15 cellular contexts compared by ENCODE assay signal in the genomic region with DNA sequence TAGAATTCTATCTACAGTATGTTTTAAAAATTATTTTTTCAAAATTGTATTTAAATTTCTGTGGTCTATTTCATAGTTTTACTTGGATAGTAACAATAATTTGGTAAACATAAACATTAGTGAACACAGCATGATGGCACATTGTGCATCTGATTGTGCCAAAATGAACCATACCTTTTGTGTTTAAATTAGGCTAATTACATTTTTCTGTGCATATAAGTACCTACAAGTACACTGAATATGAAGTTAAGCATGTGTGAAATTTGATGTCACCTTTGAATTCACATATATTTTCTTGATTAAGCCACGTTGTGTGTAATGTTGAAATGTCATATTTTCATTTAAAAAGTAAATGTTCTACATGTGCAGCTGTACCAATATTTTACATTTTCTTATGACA.
"Had no signal": no experiment of that assay in that cellular context is flagged by ENCODE, and none has a peak within 500 bp of the region (broad histone marks: within the 10 kb centered on the region; RNA-seq: fewer than 3 reads in every experiment).

No MANE protein-coding gene starts in this region.

- H3K9me3 ChIP-seq: gastroesophageal sphincter, right lobe of liver, suprapubic skin had no signal

- DNase-seq: activated CD4-positive, CD25-positive, alpha-beta regulatory T cell treated with anti-CD3 and anti-CD28 coated beads, Interleukin-2, amount 50 U/mL, for 72 hours; activated naive CD8-positive, alpha-beta T cell treated with anti-CD3 and anti-CD28 coated beads, Interleukin-2, amount 10 ng/mL, durations not matched to agents 7 days and 5 days; dermis blood vessel endothelial cell; right lobe of liver; stimulated activated CD4-positive, alpha-beta T cell treated with anti-CD3 and anti-CD28 coated beads, Interleukin-4, amount 100 ng/mL, for 4 hours; stimulated activated CD8-positive, alpha-beta memory T cell treated with anti-CD3 and anti-CD28 coated beads, Interleukin-4, amount 100 ng/mL, for 48 hours; stimulated activated naive CD4-positive, alpha-beta T cell treated with Interleukin-2 at 50 U/mL for 16 hours; T-helper 1 cell; T1000; trophoblast cell had no signal

- H3K36me3 Mint-ChIP-seq: natural killer cell treated with Interleukin-12 subunit alpha and Interleukin-12 subunit beta and Interleukin-15 and Interleukin-18, amount 100 ng/mL, for 72 hours had no signal

- H3K9me3 Mint-ChIP-seq: activated naive CD8-positive, alpha-beta T cell treated with anti-CD3 and anti-CD28 coated beads, Interleukin-2, amount 10 ng/mL, durations not matched to agents 7 days and 5 days; activated T-helper 1 cell treated with anti-CD3 and anti-CD28 coated beads, Interleukin-12 subunit alpha, Interleukin-12 subunit beta, Interleukin-2, Interleukin-4 antibody, amounts not matched to agents 30 ng/mL and 10 ng/mL and 1 ng/mL, durations not matched to agents 14 hours and 24 hours and 36 hours; endodermal cell; natural killer cell treated with Interleukin-12 subunit alpha and Interleukin-12 subunit beta and Interleukin-15 and Interleukin-18, amount 100 ng/mL, for 72 hours had no signal

- H3K27me3 Mint-ChIP-seq: activated naive CD8-positive, alpha-beta T cell treated with anti-CD3 and anti-CD28 coated beads, Interleukin-2, amount 10 ng/mL, durations not matched to agents 7 days and 5 days; natural killer cell treated with Interleukin-12 subunit alpha and Interleukin-12 subunit beta and Interleukin-15 and Interleukin-18, amount 100 ng/mL, for 72 hours had no signal

- ATAC-seq: gastroesophageal sphincter; natural killer cell treated with Interleukin-12 subunit alpha and Interleukin-12 subunit beta and Interleukin-15 and Interleukin-18, amount 100 ng/mL, for 72 hours had no signal

- H3K27ac ChIP-seq: suprapubic skin had no signal

- H3K36me3 ChIP-seq: gastroesophageal sphincter, right lobe of liver, suprapubic skin had no signal

- H3K27me3 ChIP-seq: gastroesophageal sphincter, right lobe of liver, suprapubic skin had no signal

- H3K27ac Mint-ChIP-seq: activated naive CD8-positive, alpha-beta T cell treated with anti-CD3 and anti-CD28 coated beads, Interleukin-2, amount 10 ng/mL, durations not matched to agents 7 days and 5 days; activated T-helper 1 cell treated with anti-CD3 and anti-CD28 coated beads, Interleukin-12 subunit alpha, Interleukin-12 subunit beta, Interleukin-2, Interleukin-4 antibody, amounts not matched to agents 30 ng/mL and 10 ng/mL and 1 ng/mL, durations not matched to agents 14 hours and 24 hours and 36 hours had no signal
